Comparison of ENCODE assay signal across 1 cellular context in genomic region chr18:24426398-24427294, GRCh38.
TF ChIP-seq lines count a peak whose summit lies in the region.

TSS of gene IMPACT (plus strand) at chr18:24426670. CDS start at chr18:24426757, 87 bp downstream.

TF ChIP-seq in K562, 482 proteins besides CTCF, POLR2A, EP300 and RAD21 (continued from another document and continues in another):
- TF ChIP-seq ZBTB11 (CRISPR knock-in tag; IDR thresholded peaks at IDR 0.05) (peak in 2 of 3 experiments; percentile 82 to 92; a peak in 5 of 6 replicates), DMBX1 (CRISPR knock-in tag; IDR thresholded peaks at IDR 0.05; ENCODE audit: borderline replicate concordance) (peak; percentile 94), RNF2 (IDR thresholded peaks at IDR 0.05) (0 out of 2 replicates have a peak, but pooled peaks have one; percentile 25), KAT2B (IDR thresholded peaks at IDR 0.05; ENCODE audit: low read depth, low read length) (no peak), ZNF354B (CRISPR knock-in tag; IDR thresholded peaks at IDR 0.05) (peak; percentile 56; the same call in 1 of the 2 replicates), KLF13 (tag; IDR thresholded peaks at IDR 0.05; ENCODE audit: borderline replicate concordance, low read depth) (peak; percentile 87), KLF10 (CRISPR knock-in tag; IDR thresholded peaks at IDR 0.05) (no peak), TRIM28 (IDR thresholded peaks at IDR 0.05) (no peak), ZNF24 (IDR thresholded peaks at IDR 0.05) (no peak), SRSF1 (IDR thresholded peaks at IDR 0.05; ENCODE audit: low read depth, low read length) (peak; percentile 97), ZNF551 (CRISPR knock-in tag; IDR thresholded peaks at IDR 0.05) (no peak), NUFIP1 (IDR thresholded peaks at IDR 0.05; ENCODE audit: partially characterized antibody) (no peak), POLR2AphosphoS2 (IDR thresholded peaks at IDR 0.05; ENCODE audit: low read length) (no peak), MAX (CRISPR knock-in tag; IDR thresholded peaks at IDR 0.05) (peak; percentile 69), MTA1 (IDR thresholded peaks at IDR 0.05; ENCODE audit: borderline replicate concordance) (no peak), ZBTB40 (IDR thresholded peaks at IDR 0.05) (peak; percentile 97), ZBTB40 (CRISPR knock-in tag; IDR thresholded peaks at IDR 0.05) (no peak), RFX5 (IDR thresholded peaks at IDR 0.05; ENCODE audit: low read depth, low read length) (no peak), KDM4B (IDR thresholded peaks at IDR 0.05; ENCODE audit: borderline replicate concordance in 2 of 2, low read depth in 1 of 2) (peak in 1 of 2 experiments; percentile 94; a peak in 2 of 4 replicates), MCM5 (IDR thresholded peaks at IDR 0.05; ENCODE audit: low read depth) (no peak), JUN (IDR thresholded peaks at IDR 0.05; ENCODE audit: borderline replicate concordance, low read depth, low read length) (peak; percentile 56; the same call in 1 of the 2 replicates), JUN (CRISPR knock-in tag; IDR thresholded peaks at IDR 0.05; ENCODE audit: borderline replicate concordance) (no peak), ETS1 (conservative IDR thresholded peaks at IDR 0.05; ENCODE audit: control insufficient read depth, low read depth, low read length) (no peak), WHSC1 (IDR thresholded peaks at IDR 0.05; ENCODE audit: low read length) (no peak), ZNF165 (CRISPR knock-in tag; IDR thresholded peaks at IDR 0.05; ENCODE audit: borderline replicate concordance) (0 out of 2 replicates have a peak, but pooled peaks have one; percentile 65), ETV6 (IDR thresholded peaks at IDR 0.05; ENCODE audit: borderline replicate concordance in 1 of 2, low read depth in 2 of 2, low read length in 1 of 2) (no peak), ETV6 (CRISPR knock-in tag; IDR thresholded peaks at IDR 0.05; ENCODE audit: borderline replicate concordance) (no peak), MEF2D (tag; conservative IDR thresholded peaks at IDR 0.05; ENCODE audit: low read depth) (peak; percentile 55), ASH1L (IDR thresholded peaks at IDR 0.05; ENCODE audit: borderline replicate concordance, low read depth, partially characterized antibody) (no peak), U2AF2 (optimal IDR thresholded peaks at IDR 0.05; ENCODE audit: low read depth, low read length) (no peak), ZNF707 (CRISPR knock-in tag; conservative IDR thresholded peaks at IDR 0.05) (peak; percentile 77)
- TF ChIP-seq, protein P1, sequence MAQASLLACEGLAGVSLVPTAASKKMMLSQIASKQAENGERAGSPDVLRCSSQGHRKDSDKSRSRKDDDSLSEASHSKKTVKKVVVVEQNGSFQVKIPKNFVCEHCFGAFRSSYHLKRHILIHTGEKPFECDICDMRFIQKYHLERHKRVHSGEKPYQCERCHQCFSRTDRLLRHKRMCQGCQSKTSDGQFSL (CRISPR knock-in tag; IDR thresholded peaks at IDR 0.05) = no peak
- TF ChIP-seq, protein P1 (tag; IDR thresholded peaks at IDR 0.05) = no peak
- TF ChIP-seq, protein P2, sequence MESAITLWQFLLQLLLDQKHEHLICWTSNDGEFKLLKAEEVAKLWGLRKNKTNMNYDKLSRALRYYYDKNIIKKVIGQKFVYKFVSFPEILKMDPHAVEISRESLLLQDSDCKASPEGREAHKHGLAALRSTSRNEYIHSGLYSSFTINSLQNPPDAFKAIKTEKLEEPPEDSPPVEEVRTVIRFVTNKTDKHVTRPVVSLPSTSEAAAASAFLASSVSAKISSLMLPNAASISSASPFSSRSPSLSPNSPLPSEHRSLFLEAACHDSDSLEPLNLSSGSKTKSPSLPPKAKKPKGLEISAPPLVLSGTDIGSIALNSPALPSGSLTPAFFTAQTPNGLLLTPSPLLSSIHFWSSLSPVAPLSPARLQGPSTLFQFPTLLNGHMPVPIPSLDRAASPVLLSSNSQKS (CRISPR knock-in tag; IDR thresholded peaks at IDR 0.05) = no peak
- TF ChIP-seq, protein P3, sequence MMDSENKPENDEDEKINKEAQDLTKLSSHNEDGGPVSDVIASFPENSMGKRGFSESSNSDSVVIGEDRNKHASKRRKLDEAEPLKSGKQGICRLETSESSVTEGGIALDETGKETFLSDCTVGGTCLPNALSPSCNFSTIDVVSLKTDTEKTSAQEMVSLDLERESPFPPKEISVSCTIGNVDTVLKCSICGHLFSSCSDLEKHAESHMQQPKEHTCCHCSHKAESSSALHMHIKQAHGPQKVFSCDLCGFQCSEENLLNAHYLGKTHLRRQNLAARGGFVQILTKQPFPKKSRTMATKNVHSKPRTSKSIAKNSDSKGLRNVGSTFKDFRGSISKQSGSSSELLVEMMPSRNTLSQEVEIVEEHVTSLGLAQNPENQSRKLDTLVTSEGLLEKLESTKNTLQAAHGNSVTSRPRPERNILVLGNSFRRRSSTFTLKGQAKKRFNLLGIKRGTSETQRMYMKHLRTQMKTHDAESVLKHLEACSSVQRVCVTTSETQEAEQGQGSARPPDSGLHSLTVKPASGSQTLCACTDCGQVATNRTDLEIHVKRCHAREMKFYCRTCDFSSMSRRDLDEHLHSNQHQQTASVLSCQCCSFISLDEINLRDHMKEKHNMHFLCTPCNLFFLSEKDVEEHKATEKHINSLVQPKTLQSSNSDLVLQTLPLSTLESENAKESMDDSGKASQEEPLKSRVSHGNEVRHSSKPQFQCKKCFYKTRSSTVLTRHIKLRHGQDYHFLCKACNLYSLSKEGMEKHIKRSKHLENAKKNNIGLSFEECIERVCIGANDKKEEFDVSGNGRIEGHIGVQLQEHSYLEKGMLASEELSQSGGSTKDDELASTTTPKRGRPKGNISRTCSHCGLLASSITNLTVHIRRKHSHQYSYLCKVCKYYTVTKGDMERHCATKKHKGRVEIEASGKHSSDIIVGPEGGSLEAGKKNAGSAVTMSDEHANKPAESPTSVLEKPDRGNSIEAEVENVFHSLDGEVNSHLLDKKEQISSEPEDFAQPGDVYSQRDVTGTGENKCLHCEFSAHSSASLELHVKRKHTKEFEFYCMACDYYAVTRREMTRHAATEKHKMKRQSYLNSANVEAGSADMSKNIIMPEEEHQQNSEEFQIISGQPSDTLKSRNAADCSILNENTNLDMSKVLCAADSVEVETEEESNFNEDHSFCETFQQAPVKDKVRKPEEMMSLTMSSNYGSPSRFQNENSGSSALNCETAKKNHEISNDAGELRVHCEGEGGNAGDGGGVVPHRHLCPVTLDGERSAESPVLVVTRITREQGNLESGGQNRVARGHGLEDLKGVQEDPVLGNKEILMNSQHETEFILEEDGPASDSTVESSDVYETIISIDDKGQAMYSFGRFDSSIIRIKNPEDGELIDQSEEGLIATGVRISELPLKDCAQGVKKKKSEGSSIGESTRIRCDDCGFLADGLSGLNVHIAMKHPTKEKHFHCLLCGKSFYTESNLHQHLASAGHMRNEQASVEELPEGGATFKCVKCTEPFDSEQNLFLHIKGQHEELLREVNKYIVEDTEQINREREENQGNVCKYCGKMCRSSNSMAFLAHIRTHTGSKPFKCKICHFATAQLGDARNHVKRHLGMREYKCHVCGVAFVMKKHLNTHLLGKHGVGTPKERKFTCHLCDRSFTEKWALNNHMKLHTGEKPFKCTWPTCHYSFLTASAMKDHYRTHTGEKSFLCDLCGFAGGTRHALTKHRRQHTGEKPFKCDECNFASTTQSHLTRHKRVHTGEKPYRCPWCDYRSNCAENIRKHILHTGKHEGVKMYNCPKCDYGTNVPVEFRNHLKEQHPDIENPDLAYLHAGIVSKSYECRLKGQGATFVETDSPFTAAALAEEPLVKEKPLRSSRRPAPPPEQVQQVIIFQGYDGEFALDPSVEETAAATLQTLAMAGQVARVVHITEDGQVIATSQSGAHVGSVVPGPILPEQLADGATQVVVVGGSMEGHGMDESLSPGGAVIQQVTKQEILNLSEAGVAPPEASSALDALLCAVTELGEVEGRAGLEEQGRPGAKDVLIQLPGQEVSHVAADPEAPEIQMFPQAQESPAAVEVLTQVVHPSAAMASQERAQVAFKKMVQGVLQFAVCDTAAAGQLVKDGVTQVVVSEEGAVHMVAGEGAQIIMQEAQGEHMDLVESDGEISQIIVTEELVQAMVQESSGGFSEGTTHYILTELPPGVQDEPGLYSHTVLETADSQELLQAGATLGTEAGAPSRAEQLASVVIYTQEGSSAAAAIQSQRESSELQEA (IDR thresholded peaks at IDR 0.05; ENCODE audit: low read depth) = no peak
